In genomic region chr12:13365782-13366366, GRCh38 we compare ENCODE assay signal across 1 cellular context.
A peak's percentile ranks its signal among the peaks of the same experiment; 100 is the strongest.
TF ChIP-seq lines count a peak whose summit lies in the region.

No MANE protein-coding gene starts in this region.

TF ChIP-seq in HEK293, 187 proteins besides CTCF, POLR2A, EP300 and RAD21 (continued from another document):
- 0 out of 2 replicates have a peak, but pooled peaks have one; percentile 18 for TF ChIP-seq ZFHX2 (tag by site-specific recombination; conservative IDR thresholded peaks at IDR 0.05)
- TF ChIP-seq ZNF311 (tag by site-specific recombination; IDR thresholded peaks at IDR 0.05; ENCODE audit: borderline replicate concordance), result no peak
- TF ChIP-seq KLF16 (tag by site-specific recombination; IDR thresholded peaks at IDR 0.05), result no peak
